In the genomic region with DNA sequence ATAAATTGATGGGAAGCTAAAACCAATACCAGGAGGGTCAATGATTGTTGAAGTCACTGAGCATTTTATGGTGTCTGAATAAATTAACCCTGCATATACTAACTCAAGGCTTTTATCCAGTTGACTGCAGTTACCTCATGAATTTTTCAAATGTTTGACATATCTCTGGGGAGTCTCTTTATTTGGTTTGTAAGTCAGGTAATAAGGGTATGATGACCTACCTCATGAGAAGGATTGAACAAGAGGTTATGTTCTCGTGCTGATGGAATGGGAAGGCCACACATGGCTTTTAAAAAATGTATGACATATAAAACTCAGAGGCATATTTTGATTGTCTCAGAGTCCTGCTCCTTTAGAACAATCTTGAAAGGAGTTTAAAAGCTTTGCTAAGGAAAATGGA, we compare ENCODE assay signal across 17 cellular contexts.
"Had no signal": no experiment of that assay in that cellular context is flagged by ENCODE, and none has a peak within 500 bp of the region (broad histone marks: within the 10 kb centered on the region; RNA-seq: fewer than 3 reads in every experiment).

No MANE protein-coding gene starts in this region.

- DNase-seq: KBM-7, MV-4-11, NCI-H1048, NCI-H1105, NCI-H1417, NCI-H1436 treated with DMSO at 0.1 percent for 48 hours, NCI-H1694, NCI-H187 treated with DMSO at 0.1 percent for 48 hours, NCI-H2029 treated with DMSO at 0.1 percent for 48 hours, NCI-H345, NCI-H446 treated with DMSO at 0.1 percent for 48 hours, NCI-H510A treated with DMSO at 0.1 percent for 48 hours, NCI-H526 treated with DMSO at 0.1 percent for 48 hours, NCI-H774, Right ventricle myocardium superior, RPMI8226, SK-N-SH had no signal

- H3K4me2 ChIP-seq: SK-N-SH had no signal

- H3K9ac ChIP-seq: SK-N-SH had no signal

- H3K9me3 ChIP-seq: SK-N-SH had no signal
